16 cellular contexts compared by ENCODE assay signal in the genomic region with DNA sequence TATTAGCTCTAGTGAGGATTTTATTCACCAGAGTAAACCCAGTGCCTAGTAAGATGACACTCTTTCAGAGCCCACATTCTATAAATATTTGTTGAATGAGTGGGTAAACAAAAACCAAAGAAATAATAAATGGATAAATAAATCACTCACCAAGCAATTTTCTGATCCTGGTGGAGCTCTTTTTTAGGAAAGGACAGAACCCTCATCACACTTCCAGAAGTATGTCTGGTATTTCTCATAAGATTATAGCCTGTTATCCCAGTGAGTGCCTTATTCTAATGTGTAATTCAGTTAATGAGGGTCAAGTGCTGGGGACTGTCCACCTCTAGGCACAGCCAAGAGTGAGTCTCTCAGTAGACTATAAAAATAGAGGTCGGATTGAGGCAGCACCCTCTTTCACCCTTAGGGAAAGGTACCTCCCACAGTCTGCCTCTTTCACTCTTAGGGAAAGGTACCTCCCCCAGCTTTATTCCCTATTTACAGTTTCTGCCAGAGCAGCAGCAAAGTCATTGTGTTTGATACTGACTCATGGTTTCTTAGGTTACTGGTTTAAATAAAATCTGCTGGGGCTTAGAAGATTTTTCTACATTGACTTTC.
DNase-seq lines count a peak whose midpoint lies in the region; ATAC-seq and TF ChIP-seq lines count a peak whose summit lies in the region.
"Had no signal": no experiment of that assay in that cellular context is flagged by ENCODE, and none has a peak within 500 bp of the region (broad histone marks: within the 10 kb centered on the region; RNA-seq: fewer than 3 reads in every experiment).

No MANE protein-coding gene starts in this region.

- peaks cover 8% of the 10 kb centered on the region for H3K4me1 ChIP-seq in adipocyte (ENCODE audit: control insufficient read depth, insufficient read depth, low read length)
- H3K4me1 ChIP-seq: testis had no signal

- no peaks in the 10 kb centered on the region for H3K36me3 ChIP-seq in adipocyte (ENCODE audit: control insufficient read depth, insufficient read depth, low read length, severe bottlenecking)

- ATAC-seq in GM18867 (IDR thresholded peaks at IDR 0.05; ENCODE audit: unreplicated experiment) = no peak
- ATAC-seq in GM21381 (IDR thresholded peaks at IDR 0.05; ENCODE audit: unreplicated experiment) = no peak

- no peaks in the 10 kb centered on the region for H3K27me3 ChIP-seq in adipocyte (replicated peaks; ENCODE audit: control insufficient read depth, insufficient read depth, low read length)
- H3K27me3 ChIP-seq: testis had no signal

- H3K4me3 ChIP-seq in adipocyte (ENCODE audit: low read length) = no peak overlapping the region
- no peak overlapping the region for H3K4me3 ChIP-seq in fibroblast of villous mesenchyme (ENCODE audit: low read depth, low read length)
- H3K4me3 ChIP-seq: testis had no signal

- no peak overlapping the region for H3K9ac ChIP-seq in adipocyte (ENCODE audit: low read length)

- no peak for TF ChIP-seq CTCF in fibroblast of villous mesenchyme (IDR thresholded peaks at IDR 0.05; ENCODE audit: insufficient read depth, low read depth, low read length)

- no peaks in the 10 kb centered on the region for H3K9me3 ChIP-seq in adipocyte (ENCODE audit: control insufficient read depth, low read length)
- H3K9me3 ChIP-seq: testis had no signal

- peak; percentile 14 for DNase-seq in NCI-H345 (lab: John Stamatoyannopoulos, UW)
- DNase-seq in NCI-H345 treated with DMSO at 0.1 percent for 48 hours (lab: John Stamatoyannopoulos, UW; ENCODE audit: unreplicated experiment) = no peak
- peak; percentile 29 for DNase-seq in adipocyte (ENCODE audit: low read depth)
- peak; percentile 49 for DNase-seq in fibroblast of villous mesenchyme (ENCODE audit: low read depth)
- DNase-seq in stromal cell of bone marrow (ENCODE audit: low read depth) = peak; percentile 75
- DNase-seq in ecto neural progenitor cell (ENCODE audit: low spot score) = no peak
- DNase-seq: 8988T; activated CD4-positive, alpha-beta T cell treated with anti-CD3 and anti-CD28 coated beads, Interleukin-2, amount 50 U/mL, for 4 hours; activated gamma-delta T cell; DMS79 treated with DMSO at 0.1 percent for 48 hours; midbrain; NCI-H1417 treated with DMSO at 0.1 percent for 48 hours; right cardiac atrium; testis had no signal

Comparison
In these comparisons a context has a peak if more than half of its experiments do, and no peak if none do; other contexts are left out.
1. DNase-seq: peak in NCI-H345 (single experiment), adipocyte (single experiment), fibroblast of villous mesenchyme (single experiment) and stromal cell of bone marrow (single experiment); none in NCI-H345 treated with DMSO at 0.1 percent for 48 hours (single experiment) and ecto neural progenitor cell (single experiment).